1 cellular context compared by ENCODE assay signal in the genomic region with DNA sequence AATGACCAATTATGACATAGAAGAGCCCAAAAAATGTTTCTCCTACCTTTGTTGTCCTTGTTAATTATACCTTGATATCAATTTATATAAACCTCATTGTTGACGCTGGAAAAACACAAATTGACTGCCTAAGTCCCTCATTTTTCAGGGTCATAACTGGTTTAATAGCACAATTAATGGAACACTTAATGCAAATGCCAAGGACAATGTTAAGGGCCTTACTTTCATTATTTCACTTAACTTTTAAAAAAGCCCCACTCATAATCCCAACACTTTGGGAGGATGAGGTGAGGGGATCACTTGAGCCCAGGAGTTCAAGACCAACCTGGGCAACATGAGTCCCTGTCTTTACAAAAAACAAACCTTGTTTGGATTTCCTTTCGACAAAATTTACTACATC.
TF ChIP-seq lines count a peak whose summit lies in the region.

No MANE protein-coding gene starts in this region.

TF ChIP-seq in HepG2, 621 proteins besides CTCF, POLR2A, EP300 and RAD21 (continued from another document):
- TF ChIP-seq POLR2AphosphoS5 (IDR thresholded peaks at IDR 0.05; ENCODE audit: low read depth, low read length) (peak; percentile 38; the same call in 1 of the 2 replicates), AGO2 (optimal IDR thresholded peaks at IDR 0.05; ENCODE audit: low read depth, low read length) (peak; percentile 42), AKNA (CRISPR knock-in tag; IDR thresholded peaks at IDR 0.05; ENCODE audit: borderline replicate concordance) (no peak), ATF1 (CRISPR knock-in tag; IDR thresholded peaks at IDR 0.05) (0 out of 2 replicates have a peak, but pooled peaks have one; percentile 22), ZNF616 (CRISPR knock-in tag; IDR thresholded peaks at IDR 0.05; ENCODE audit: low read depth) (no peak), ZNF224 (CRISPR knock-in tag; IDR thresholded peaks at IDR 0.05) (no peak), ZNF678 (CRISPR knock-in tag; IDR thresholded peaks at IDR 0.05) (no peak), KLF15 (CRISPR knock-in tag; IDR thresholded peaks at IDR 0.05; ENCODE audit: borderline replicate concordance) (no peak), E2F5 (CRISPR knock-in tag; conservative IDR thresholded peaks at IDR 0.05) (no peak), RBM22 (optimal IDR thresholded peaks at IDR 0.05; ENCODE audit: low read length) (peak; percentile 79), MEIS1 (CRISPR knock-in tag; IDR thresholded peaks at IDR 0.05; ENCODE audit: borderline replicate concordance) (no peak), POLR2G (IDR thresholded peaks at IDR 0.05; ENCODE audit: low read depth, low read length) (peak; percentile 55), ZNF557 (CRISPR knock-in tag; IDR thresholded peaks at IDR 0.05) (no peak)
- TF ChIP-seq, protein P1, sequence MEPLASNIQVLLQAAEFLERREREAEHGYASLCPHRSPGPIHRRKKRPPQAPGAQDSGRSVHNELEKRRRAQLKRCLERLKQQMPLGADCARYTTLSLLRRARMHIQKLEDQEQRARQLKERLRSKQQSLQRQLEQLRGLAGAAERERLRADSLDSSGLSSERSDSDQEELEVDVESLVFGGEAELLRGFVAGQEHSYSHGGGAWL (CRISPR knock-in tag; IDR thresholded peaks at IDR 0.05): no peak
TF ChIP-seq in HepG2: peak in this region for 6.
